1 cellular context compared by ENCODE assay signal in the genomic region with DNA sequence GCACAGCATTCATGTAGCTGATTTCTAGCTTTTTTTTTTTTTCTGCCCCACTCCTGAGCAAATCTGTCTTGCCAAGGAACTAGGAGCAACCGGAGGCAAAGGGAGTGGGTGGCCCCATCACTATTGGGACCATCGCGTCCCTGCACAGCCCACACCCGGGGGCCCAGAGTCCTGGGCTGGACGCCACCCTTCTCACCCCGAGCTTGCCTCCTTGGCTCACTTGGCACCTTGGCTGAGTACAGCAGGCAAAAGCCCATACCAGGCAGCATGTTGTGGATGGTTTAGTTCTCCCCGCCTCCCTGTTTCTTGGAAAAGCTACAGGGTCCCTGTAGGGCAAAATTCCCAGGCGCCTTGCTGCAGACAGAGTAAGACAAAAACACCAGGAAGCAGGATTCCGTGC.
TF ChIP-seq lines count a peak whose summit lies in the region.

No MANE protein-coding gene starts in this region.

TF ChIP-seq in endothelial cell of umbilical vein, 7 proteins besides CTCF, POLR2A, EP300 and RAD21:
- TF ChIP-seq JUN (IDR thresholded peaks at IDR 0.05; ENCODE audit: borderline replicate concordance, insufficient read depth, insufficient read length, low read depth): no peak
